Comparison of ENCODE assay signal across 17 cellular contexts in the genomic region with DNA sequence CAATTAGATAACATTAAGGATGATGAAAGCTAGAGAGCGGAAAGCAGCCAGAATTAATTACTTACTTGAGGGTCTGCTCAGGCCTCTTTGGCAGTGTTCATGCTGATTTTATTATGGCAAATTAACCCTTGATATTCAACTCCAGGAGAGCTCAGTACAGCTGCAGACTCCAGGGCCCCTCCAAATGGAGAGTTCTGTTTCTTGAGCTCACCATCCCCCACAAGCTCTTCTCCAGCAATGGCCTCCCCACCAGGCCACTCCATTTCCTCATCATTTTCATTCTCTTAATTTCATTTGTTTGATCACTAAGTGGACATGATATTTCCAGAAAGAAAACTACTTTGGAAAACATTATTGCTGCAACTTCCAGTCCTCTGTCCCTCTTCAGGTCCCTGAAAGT.
DNase-seq lines count a peak whose midpoint lies in the region; ATAC-seq and TF ChIP-seq lines count a peak whose summit lies in the region.
"Had no signal": no experiment of that assay in that cellular context is flagged by ENCODE, and none has a peak within 500 bp of the region (broad histone marks: within the 10 kb centered on the region; RNA-seq: fewer than 3 reads in every experiment).

No MANE protein-coding gene starts in this region.

- DNase-seq in NCI-H1105 treated with DMSO at 0.1 percent for 48 hours (lab: John Stamatoyannopoulos, UW), result peak; percentile 21
- no peak for DNase-seq in NCI-H1105 (lab: John Stamatoyannopoulos, UW)
- DNase-seq in BE2C, result peak; percentile 79
- peak; percentile 91 for DNase-seq in SK-N-DZ (ENCODE audit: low spot score)
- no peak for DNase-seq in stimulated activated naive B cell treated with anti-CD40 and anti-IgM and Interleukin-4, amounts not matched to agents 10 μg/mL and 1 μg/mL and 100 μg/mL, for 72 hours
- DNase-seq in activated CD8-positive, alpha-beta T cell treated with anti-CD3 and anti-CD28 coated beads for 36 hours, result no peak
- DNase-seq in activated naive CD8-positive, alpha-beta T cell treated with anti-CD3 and anti-CD28 coated beads, Interleukin-2, amount 50 U/mL, for 24 hours, result no peak
- DNase-seq: CD4-positive, alpha-beta T cell; CD8-positive, alpha-beta memory T cell; DMS 273 treated with DMSO at 0.1 percent for 48 hours; DND-41; GM23248; H7; HCEC 1CT had no signal

- no peak for TF ChIP-seq CTCF in BE2C (IDR thresholded peaks at IDR 0.05; ENCODE audit: low read depth, low read length)
- no peak for TF ChIP-seq CTCF in activated CD8-positive, alpha-beta T cell treated with anti-CD3 and anti-CD28 coated beads for 36 hours (IDR thresholded peaks at IDR 0.05)

- peaks cover 25% of the 10 kb centered on the region for H3K4me1 ChIP-seq in BE2C
- H3K4me1 ChIP-seq: BLaER1 treated with 17β-estradiol and CSF1 and Interleukin-3, amounts not matched to agents 10 nM and 100 nM had no signal

- H3K36me3 Mint-ChIP-seq in stimulated activated naive B cell treated with anti-CD40 and anti-IgM and Interleukin-4, amounts not matched to agents 10 μg/mL and 1 μg/mL and 100 μg/mL, for 72 hours, result peaks cover 0 to 6% of the 10 kb centered on the region in 2 donors
- H3K36me3 Mint-ChIP-seq in activated CD8-positive, alpha-beta T cell treated with anti-CD3 and anti-CD28 coated beads for 36 hours (ENCODE audit: low read depth), result no peaks in the 10 kb centered on the region
- no peaks in the 10 kb centered on the region for H3K36me3 Mint-ChIP-seq in activated naive CD8-positive, alpha-beta T cell treated with anti-CD3 and anti-CD28 coated beads, Interleukin-2, amount 50 U/mL, for 24 hours (ENCODE audit: low read depth)
- H3K36me3 Mint-ChIP-seq: CD14-positive monocyte; CD8-positive, alpha-beta memory T cell had no signal

- ATAC-seq in stimulated activated naive B cell treated with anti-CD40 and anti-IgM and Interleukin-4, amounts not matched to agents 10 μg/mL and 1 μg/mL and 100 μg/mL, for 72 hours (replicated peaks), result no peak
- no peak for ATAC-seq in activated CD8-positive, alpha-beta T cell treated with anti-CD3 and anti-CD28 coated beads for 36 hours
- ATAC-seq in activated naive CD8-positive, alpha-beta T cell treated with anti-CD3 and anti-CD28 coated beads, Interleukin-2, amount 50 U/mL, for 24 hours, result no peak

- no peak overlapping the region for H3K4me3 ChIP-seq in BE2C (ENCODE audit: low read depth, low read length)
- H3K4me3 ChIP-seq: BLaER1 treated with 17β-estradiol and CSF1 and Interleukin-3, amounts not matched to agents 10 nM and 100 nM; GM23248 had no signal

- POLR2A ChIA-PET in activated CD8-positive, alpha-beta T cell treated with anti-CD3 and anti-CD28 coated beads for 36 hours (lab: Charles Lee), result no interaction called here

- no peaks in the 10 kb centered on the region for H3K36me3 ChIP-seq in BE2C
- H3K36me3 ChIP-seq: BLaER1 treated with 17β-estradiol and CSF1 and Interleukin-3, amounts not matched to agents 10 nM and 100 nM had no signal

- no peak overlapping the region for H3K4me3 Mint-ChIP-seq in stimulated activated naive B cell treated with anti-CD40 and anti-IgM and Interleukin-4, amounts not matched to agents 10 μg/mL and 1 μg/mL and 100 μg/mL, for 72 hours
- no peak overlapping the region for H3K4me3 Mint-ChIP-seq in activated CD8-positive, alpha-beta T cell treated with anti-CD3 and anti-CD28 coated beads for 36 hours
- H3K4me3 Mint-ChIP-seq in activated naive CD8-positive, alpha-beta T cell treated with anti-CD3 and anti-CD28 coated beads, Interleukin-2, amount 50 U/mL, for 24 hours, result no peak overlapping the region
- H3K4me3 Mint-ChIP-seq: B cell; CD14-positive monocyte; CD4-positive, alpha-beta T cell; CD8-positive, alpha-beta memory T cell had no signal

- no peaks in the 10 kb centered on the region for H3K9me3 ChIP-seq in BE2C

- peaks cover 0 to 4% of the 10 kb centered on the region in 2 donors for H3K9me3 Mint-ChIP-seq in stimulated activated naive B cell treated with anti-CD40 and anti-IgM and Interleukin-4, amounts not matched to agents 10 μg/mL and 1 μg/mL and 100 μg/mL, for 72 hours
- H3K9me3 Mint-ChIP-seq in activated CD8-positive, alpha-beta T cell treated with anti-CD3 and anti-CD28 coated beads for 36 hours, result no peaks in the 10 kb centered on the region
- no peaks in the 10 kb centered on the region for H3K9me3 Mint-ChIP-seq in activated naive CD8-positive, alpha-beta T cell treated with anti-CD3 and anti-CD28 coated beads, Interleukin-2, amount 50 U/mL, for 24 hours
- H3K9me3 Mint-ChIP-seq: CD4-positive, alpha-beta T cell had no signal

- intact Hi-C loops in activated CD8-positive, alpha-beta T cell treated with anti-CD3 and anti-CD28 coated beads for 36 hours (cut with micrococcal nuclease), result no loop called here

- peak overlapping the region; percentile 28 for H3K27ac Mint-ChIP-seq in stimulated activated naive B cell treated with anti-CD40 and anti-IgM and Interleukin-4, amounts not matched to agents 10 μg/mL and 1 μg/mL and 100 μg/mL, for 72 hours
- no peak overlapping the region for H3K27ac Mint-ChIP-seq in activated CD8-positive, alpha-beta T cell treated with anti-CD3 and anti-CD28 coated beads for 36 hours
- H3K27ac Mint-ChIP-seq in activated naive CD8-positive, alpha-beta T cell treated with anti-CD3 and anti-CD28 coated beads, Interleukin-2, amount 50 U/mL, for 24 hours, result no peak overlapping the region
- H3K27ac Mint-ChIP-seq: B cell; CD14-positive monocyte; CD4-positive, alpha-beta T cell; CD8-positive, alpha-beta memory T cell had no signal

- H3K27me3 Mint-ChIP-seq in stimulated activated naive B cell treated with anti-CD40 and anti-IgM and Interleukin-4, amounts not matched to agents 10 μg/mL and 1 μg/mL and 100 μg/mL, for 72 hours, result no peaks in the 10 kb centered on the region
- no peaks in the 10 kb centered on the region for H3K27me3 Mint-ChIP-seq in activated CD8-positive, alpha-beta T cell treated with anti-CD3 and anti-CD28 coated beads for 36 hours
- no peaks in the 10 kb centered on the region for H3K27me3 Mint-ChIP-seq in activated naive CD8-positive, alpha-beta T cell treated with anti-CD3 and anti-CD28 coated beads, Interleukin-2, amount 50 U/mL, for 24 hours
- H3K27me3 Mint-ChIP-seq: B cell; CD4-positive, alpha-beta T cell had no signal

- CTCF ChIA-PET in activated CD8-positive, alpha-beta T cell treated with anti-CD3 and anti-CD28 coated beads for 36 hours (lab: Charles Lee), result no interaction called here

- H3K27me3 ChIP-seq in BE2C, result no peaks in the 10 kb centered on the region
- H3K27me3 ChIP-seq: BLaER1 treated with 17β-estradiol and CSF1 and Interleukin-3, amounts not matched to agents 10 nM and 100 nM had no signal

- peaks cover 13 to 30% of the 10 kb centered on the region in 2 donors for H3K4me1 Mint-ChIP-seq in stimulated activated naive B cell treated with anti-CD40 and anti-IgM and Interleukin-4, amounts not matched to agents 10 μg/mL and 1 μg/mL and 100 μg/mL, for 72 hours
- peaks cover 19% of the 10 kb centered on the region for H3K4me1 Mint-ChIP-seq in activated CD8-positive, alpha-beta T cell treated with anti-CD3 and anti-CD28 coated beads for 36 hours (ENCODE audit: low read depth)
- peaks cover 10% of the 10 kb centered on the region for H3K4me1 Mint-ChIP-seq in activated naive CD8-positive, alpha-beta T cell treated with anti-CD3 and anti-CD28 coated beads, Interleukin-2, amount 50 U/mL, for 24 hours

Comparison
In these comparisons a context has a peak if more than half of its experiments do, and no peak if none do; other contexts are left out.
1. DNase-seq: peak in NCI-H1105 treated with DMSO at 0.1 percent for 48 hours (single experiment), BE2C (single experiment) and SK-N-DZ (single experiment); none in NCI-H1105 (single experiment), stimulated activated naive B cell treated with anti-CD40 and anti-IgM and Interleukin-4, amounts not matched to agents 10 μg/mL and 1 μg/mL and 100 μg/mL, for 72 hours (single experiment), activated CD8-positive, alpha-beta T cell treated with anti-CD3 and anti-CD28 coated beads for 36 hours (single experiment) and activated naive CD8-positive, alpha-beta T cell treated with anti-CD3 and anti-CD28 coated beads, Interleukin-2, amount 50 U/mL, for 24 hours (single experiment).